8 cellular contexts compared by ENCODE assay signal in the genomic region with DNA sequence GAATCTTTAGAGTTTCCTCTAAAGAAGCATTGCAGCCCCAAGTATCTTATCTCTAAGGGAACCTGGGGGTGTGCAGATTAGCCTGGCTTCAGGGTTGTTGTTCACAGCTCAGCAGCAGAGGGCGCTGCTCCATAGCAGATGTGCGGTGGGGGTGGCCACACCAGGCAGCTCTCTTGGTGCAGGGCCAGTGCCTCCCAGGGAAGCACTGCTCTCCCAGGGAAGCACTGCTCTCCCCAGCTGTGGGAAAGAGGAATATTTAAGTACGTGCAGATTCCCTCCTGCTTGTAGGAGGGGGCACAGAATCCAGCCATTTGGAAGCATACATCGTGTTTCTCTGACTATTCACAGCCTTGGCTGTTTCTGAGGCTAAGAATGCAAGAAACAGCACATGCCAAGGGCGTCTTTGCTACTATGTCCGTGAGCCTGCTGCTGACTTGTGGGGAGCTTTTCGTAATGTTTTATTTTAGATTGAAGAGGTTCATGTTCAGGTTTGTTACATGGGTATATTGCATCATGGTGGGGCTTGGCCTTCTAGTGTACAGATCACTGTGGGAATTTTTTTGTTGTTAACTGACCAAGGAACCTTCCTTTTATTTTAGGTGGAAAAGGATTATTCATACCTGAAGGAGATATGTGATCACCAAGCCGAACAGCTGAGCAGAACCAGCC.
DNase-seq lines count a peak whose midpoint lies in the region; ATAC-seq and TF ChIP-seq lines count a peak whose summit lies in the region.

No MANE protein-coding gene starts in this region.

- H3K9me3 ChIP-seq in liver (ENCODE audit: control insufficient read depth in 4 of 4, low read length in 3 of 4), result no peaks in the 10 kb centered on the region

- no peaks in the 10 kb centered on the region for H3K36me3 ChIP-seq in liver (ENCODE audit: control insufficient read depth in 4 of 4, insufficient read depth in 3 of 4, low read depth in 1 of 4, low read length in 3 of 4)

- peaks cover 0 to 8% (median 0%) of the 10 kb centered on the region in 4 donors for H3K27me3 ChIP-seq in liver (ENCODE audit: control insufficient read depth in 4 of 4, insufficient read depth in 4 of 4, low read length in 3 of 4)

- H3K4me3 ChIP-seq in coronary artery, result peak overlapping the region; percentile 42
- no peak overlapping the region for H3K4me3 ChIP-seq in liver (ENCODE audit: low read depth in 1 of 3, low read length in 3 of 3)

- ATAC-seq in HG02798 (IDR thresholded peaks at IDR 0.05; ENCODE audit: poor library complexity, unreplicated experiment) (peak; percentile 78), HG03108 (IDR thresholded peaks at IDR 0.05; ENCODE audit: unreplicated experiment) (no peak)

- peak; percentile 88 to 93 for TF ChIP-seq RAD21 in liver (IDR thresholded peaks at IDR 0.05)

- peaks cover 0 to 3% (median 0%) of the 10 kb centered on the region in 4 donors for H3K4me1 ChIP-seq in liver (ENCODE audit: control insufficient read depth in 4 of 4, insufficient read depth in 4 of 4, low read length in 3 of 4)

- DNase-seq in DMS 273 treated with DMSO at 0.1 percent for 48 hours (lab: John Stamatoyannopoulos, UW) (peak; percentile 30), NCI-H526 (lab: John Stamatoyannopoulos, UW) (peak; percentile 5 to 68), coronary artery (ENCODE audit: low spot score) (peak; percentile 84)
- DNase-seq in activated CD4-positive, alpha-beta T cell treated with anti-CD3 and anti-CD28 coated beads, Interleukin-2, amount 50 U/mL, for 1 hour, result peak; percentile 79
- peak; percentile 27 to 77 (median 59) for DNase-seq in stimulated activated CD4-positive, alpha-beta T cell treated with anti-CD3 and anti-CD28 coated beads, TNF-alpha, amount 100 ng/mL, for 1 hour (ENCODE audit: low read depth in 3 of 3, low spot score in 1 of 3)

- TF ChIP-seq CTCF in coronary artery (IDR thresholded peaks at IDR 0.05) (peak; percentile 67), liver (IDR thresholded peaks at IDR 0.05; ENCODE audit: low read depth, low read length, missing input control) (peak; percentile 73)

- H3K9ac ChIP-seq in liver (ENCODE audit: low read depth in 1 of 2, low read length in 2 of 2), result no peak overlapping the region

- H3K27ac ChIP-seq in coronary artery (peak overlapping the region; percentile 7 to 55), liver (ENCODE audit: low read depth in 1 of 2, low read length in 2 of 2) (no peak overlapping the region)

- 47% methylated on average over 8 of the region's 8 CpGs for WGBS in liver

TF ChIP-seq in liver, 16 proteins besides CTCF, POLR2A, EP300 and RAD21:
- no peak for TF ChIP-seq ATF3 (IDR thresholded peaks at IDR 0.05)
- no peak for TF ChIP-seq HNF4A (conservative IDR thresholded peaks at IDR 0.05)
- TF ChIP-seq EGR1 (IDR thresholded peaks at IDR 0.05; ENCODE audit: low read depth in 2 of 2), result no peak
- no peak for TF ChIP-seq YY1 (IDR thresholded peaks at IDR 0.05)
- no peak for TF ChIP-seq FOXA1 (IDR thresholded peaks at IDR 0.05)
- TF ChIP-seq SP1 (IDR thresholded peaks at IDR 0.05), result no peak
- no peak for TF ChIP-seq FOXA2 (IDR thresholded peaks at IDR 0.05)
- TF ChIP-seq HNF4G (IDR thresholded peaks at IDR 0.05), result no peak
- TF ChIP-seq TAF1 (conservative IDR thresholded peaks at IDR 0.05), result no peak
- TF ChIP-seq JUND (IDR thresholded peaks at IDR 0.05), result no peak
- no peak for TF ChIP-seq REST (IDR thresholded peaks at IDR 0.05)
- TF ChIP-seq, protein P1, sequence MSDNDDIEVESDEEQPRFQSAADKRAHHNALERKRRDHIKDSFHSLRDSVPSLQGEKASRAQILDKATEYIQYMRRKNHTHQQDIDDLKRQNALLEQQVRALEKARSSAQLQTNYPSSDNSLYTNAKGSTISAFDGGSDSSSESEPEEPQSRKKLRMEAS (IDR thresholded peaks at IDR 0.05), result no peak
- no peak for TF ChIP-seq NR2F2 (IDR thresholded peaks at IDR 0.05)
- TF ChIP-seq, protein P2, sequence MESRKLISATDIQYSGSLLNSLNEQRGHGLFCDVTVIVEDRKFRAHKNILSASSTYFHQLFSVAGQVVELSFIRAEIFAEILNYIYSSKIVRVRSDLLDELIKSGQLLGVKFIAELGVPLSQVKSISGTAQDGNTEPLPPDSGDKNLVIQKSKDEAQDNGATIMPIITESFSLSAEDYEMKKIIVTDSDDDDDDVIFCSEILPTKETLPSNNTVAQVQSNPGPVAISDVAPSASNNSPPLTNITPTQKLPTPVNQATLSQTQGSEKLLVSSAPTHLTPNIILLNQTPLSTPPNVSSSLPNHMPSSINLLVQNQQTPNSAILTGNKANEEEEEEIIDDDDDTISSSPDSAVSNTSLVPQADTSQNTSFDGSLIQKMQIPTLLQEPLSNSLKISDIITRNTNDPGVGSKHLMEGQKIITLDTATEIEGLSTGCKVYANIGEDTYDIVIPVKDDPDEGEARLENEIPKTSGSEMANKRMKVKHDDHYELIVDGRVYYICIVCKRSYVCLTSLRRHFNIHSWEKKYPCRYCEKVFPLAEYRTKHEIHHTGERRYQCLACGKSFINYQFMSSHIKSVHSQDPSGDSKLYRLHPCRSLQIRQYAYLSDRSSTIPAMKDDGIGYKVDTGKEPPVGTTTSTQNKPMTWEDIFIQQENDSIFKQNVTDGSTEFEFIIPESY (IDR thresholded peaks at IDR 0.05), result no peak
- no peak for TF ChIP-seq RXRA (IDR thresholded peaks at IDR 0.05)
- no peak for TF ChIP-seq GABPA (IDR thresholded peaks at IDR 0.05 in 1 of 2, conservative IDR thresholded peaks at IDR 0.05 in 1 of 2)

Comparison
In these comparisons a context has a peak if more than half of its experiments do, and no peak if none do; other contexts are left out.
1. DNase-seq: peak in every context shown above with its lines; median percentile 84 in coronary artery; 79 in activated CD4-positive, alpha-beta T cell treated with anti-CD3 and anti-CD28 coated beads, Interleukin-2, amount 50 U/mL, for 1 hour; 59 in stimulated activated CD4-positive, alpha-beta T cell treated with anti-CD3 and anti-CD28 coated beads, TNF-alpha, amount 100 ng/mL, for 1 hour; 36 in NCI-H526; 30 in DMS 273 treated with DMSO at 0.1 percent for 48 hours.
2. H3K27ac ChIP-seq: peak in coronary artery (2 of 2); none in liver (0 of 2).